ENCODE assay signal across 14 cellular contexts in the genomic region with DNA sequence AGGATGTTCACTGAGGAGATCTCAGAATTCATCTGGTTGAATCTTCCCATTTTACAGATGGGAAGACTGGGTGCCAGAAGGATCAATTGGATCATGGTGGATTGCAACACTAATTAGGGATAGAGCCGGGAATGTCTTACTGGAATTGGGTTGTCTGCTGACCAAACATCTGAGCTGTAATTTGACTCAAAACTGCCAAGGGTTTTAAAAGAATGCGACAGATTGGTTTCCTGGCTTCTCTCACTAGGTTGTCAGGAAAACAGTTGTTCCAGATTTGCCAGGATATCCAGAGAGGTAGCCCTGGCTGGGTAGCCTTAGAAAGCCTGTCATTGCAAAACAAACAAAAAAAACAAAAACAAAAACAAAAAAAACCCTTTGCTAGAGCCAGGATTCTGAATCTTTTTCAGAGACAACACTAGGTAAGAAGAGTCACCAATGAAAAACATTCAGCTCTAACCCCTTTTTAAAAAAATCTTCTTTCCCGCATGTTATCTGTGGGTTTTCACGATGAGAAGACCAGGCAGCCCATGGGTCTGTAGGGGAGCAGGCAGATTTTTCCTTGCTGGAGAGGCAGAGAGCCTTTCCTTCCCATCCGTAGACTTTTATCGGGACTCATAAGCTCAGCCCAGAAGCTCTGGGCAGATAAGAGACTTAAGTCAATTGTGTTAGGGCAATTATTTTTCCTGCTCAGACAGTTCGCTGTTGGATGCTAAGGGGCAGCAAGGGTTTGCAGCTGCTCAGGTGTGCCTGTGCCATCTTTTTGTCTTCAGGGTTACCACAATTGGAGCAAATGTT.
DNase-seq lines count a peak whose midpoint lies in the region; ATAC-seq lines count a peak whose summit lies in the region.
"Had no signal": no experiment of that assay in that cellular context is flagged by ENCODE, and none has a peak within 500 bp of the region (broad histone marks: within the 10 kb centered on the region; RNA-seq: fewer than 3 reads in every experiment).

No MANE protein-coding gene starts in this region.

- no peaks in the 10 kb centered on the region for H3K27me3 ChIP-seq in aorta (ENCODE audit: control insufficient read depth in 1 of 2, insufficient read depth in 2 of 2, low read length in 1 of 2)
- H3K27me3 ChIP-seq: BLaER1 had no signal

- H3K36me3 ChIP-seq in mesodermal cell (ENCODE audit: control insufficient read depth, insufficient read depth, low read length) (no peaks in the 10 kb centered on the region), aorta (ENCODE audit: control insufficient read depth in 1 of 2, insufficient read depth in 2 of 2, low read length in 1 of 2) (no peaks in the 10 kb centered on the region)
- H3K36me3 ChIP-seq: BLaER1 had no signal

- WGBS in mesodermal cell (ENCODE audit: insufficient coverage in 2 of 2), 2 experiments, result 83 to 93% methylated on average over 5 to 7 of the region's 7 CpGs
- WGBS in aorta, 2 donors, result 44 to 60% methylated on average over 7 of the region's 7 CpGs

- in situ Hi-C loops in G401 (cut with HindIII; ENCODE audit: low sequenced_read_pairs), result no loop called here

- H3K4me3 ChIP-seq in mesodermal cell (ENCODE audit: extremely low read depth, insufficient read depth, low read length, poor library complexity, severe bottlenecking) (no peak overlapping the region), aorta (ENCODE audit: low read length in 2 of 2) (no peak overlapping the region)
- H3K4me3 ChIP-seq: A549, BLaER1, GM23338 had no signal

- intact Hi-C loops in aorta (cut with DNase I), result no loop called here

- no peaks in the 10 kb centered on the region for H3K4me1 ChIP-seq in mesodermal cell (ENCODE audit: control insufficient read depth, insufficient read depth, low read length, poor library complexity, severe bottlenecking)
- H3K4me1 ChIP-seq in aorta (ENCODE audit: control insufficient read depth in 1 of 2, insufficient read depth in 2 of 2, low read length in 2 of 2), result no peaks in the 10 kb centered on the region
- H3K4me1 ChIP-seq: A549, Caco-2 had no signal

- H3K27ac ChIP-seq in mesodermal cell (ENCODE audit: low read depth, low read length, severe bottlenecking), result peak overlapping the region; percentile 68
- H3K27ac ChIP-seq in aorta (ENCODE audit: low read depth in 1 of 2, low read length in 2 of 2), result no peak overlapping the region
- H3K27ac ChIP-seq: A549, BLaER1, HL-60 had no signal

- no peak for ATAC-seq in aorta (ENCODE audit: low FRiP score)
- ATAC-seq: A549, GM23338 had no signal

- H3K9me3 ChIP-seq in mesodermal cell (ENCODE audit: control insufficient read depth, low read length), result peaks cover 4% of the 10 kb centered on the region
- H3K9me3 ChIP-seq in aorta (ENCODE audit: control insufficient read depth, low read length), result peaks cover 4% of the 10 kb centered on the region
- H3K9me3 ChIP-seq: A549, Caco-2 had no signal

- DNase-seq in DMS 273 (lab: John Stamatoyannopoulos, UW; ENCODE audit: unreplicated experiment), result peak; percentile 39
- DNase-seq in G401 (ENCODE audit: low spot score), result peak; percentile 84
- DNase-seq in cerebellar cortex (ENCODE audit: low spot score), result peak; percentile 80
- DNase-seq in retina, result no peak
- no peak for DNase-seq in globus pallidus (ENCODE audit: low spot score)
- DNase-seq in aorta, result no peak
- DNase-seq: Caco-2; CD8-positive, alpha-beta memory T cell; H7 had no signal

Comparison
In these comparisons a context has a peak if more than half of its experiments do, and no peak if none do; other contexts are left out.
1. DNase-seq: peak in DMS 273 (single experiment), G401 (single experiment) and cerebellar cortex (single experiment); none in retina (single experiment), globus pallidus (single experiment) and aorta (0 of 2).